10 cellular contexts compared by ENCODE assay signal in the genomic region with DNA sequence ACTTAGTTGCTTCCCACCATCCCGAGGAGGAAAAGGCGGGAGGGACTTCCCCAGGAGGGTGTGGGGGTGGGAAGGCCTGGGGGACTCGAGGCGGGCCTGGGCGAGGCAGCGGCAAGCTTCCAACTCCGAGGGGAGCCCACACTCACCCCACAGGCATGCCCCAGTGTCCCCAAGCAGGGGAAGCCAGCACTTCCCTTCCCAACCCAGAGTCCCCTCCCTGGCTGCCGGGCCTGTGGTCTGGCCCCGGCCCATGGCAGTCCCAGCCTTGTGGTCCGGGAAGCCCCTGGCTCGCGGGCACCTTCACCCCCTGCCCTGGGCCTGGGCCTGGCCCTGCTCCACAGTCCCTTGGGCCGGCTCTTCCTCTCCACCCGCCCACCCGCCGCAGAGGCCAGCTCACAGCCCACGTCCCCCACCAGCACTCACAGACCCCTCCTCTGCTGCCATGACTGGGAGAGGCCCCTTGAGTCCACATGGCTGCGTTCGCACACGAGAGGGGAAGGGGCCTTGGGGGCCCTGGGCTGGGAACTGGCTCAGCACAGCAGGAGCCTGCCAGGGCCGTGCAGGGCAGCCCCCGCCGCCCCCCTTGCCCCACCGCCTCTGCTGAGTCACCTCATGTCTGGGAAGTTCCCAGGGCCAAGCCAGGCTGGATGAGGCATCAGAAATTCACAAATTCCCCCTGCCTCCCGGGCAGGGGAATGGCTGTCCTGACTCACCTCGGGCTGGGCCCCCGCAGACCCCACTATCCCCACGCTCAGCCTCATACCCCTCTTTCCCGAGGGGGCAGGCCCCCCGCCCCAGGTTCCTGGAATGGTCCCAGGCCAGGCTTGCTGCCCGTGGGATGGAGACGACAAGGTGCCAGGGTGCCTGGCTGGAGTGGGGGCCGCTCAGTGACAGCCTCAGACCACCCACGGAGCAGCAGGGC. TPM values are rescaled to one million over a fixed set of nuclear protein-coding genes. Genes with fewer than 3 reads are reported as not detected.
DNase-seq lines count a peak whose midpoint lies in the region; ATAC-seq and TF ChIP-seq lines count a peak whose summit lies in the region.
"Had no signal": no experiment of that assay in that cellular context is flagged by ENCODE, and none has a peak within 500 bp of the region (broad histone marks: within the 10 kb centered on the region; RNA-seq: fewer than 3 reads in every experiment).

No MANE protein-coding gene starts in this region.

- H3K36me3 ChIP-seq in Panc1 (ENCODE audit: control insufficient read depth, insufficient read depth, low read length) = no peaks in the 10 kb centered on the region
- H3K36me3 ChIP-seq in esophagus muscularis mucosa = peaks cover 0 to 7% (median 0%) of the 10 kb centered on the region in 4 donors
- H3K36me3 ChIP-seq in naive thymus-derived CD4-positive, alpha-beta T cell (ENCODE audit: control insufficient read depth in 2 of 3, insufficient read depth in 3 of 3, low read length in 3 of 3) = no peaks in the 10 kb centered on the region

- no TSS peak for BruUV-seq in Panc1 (replicated peaks; lab: Mats Ljungman, UMichigan)

- H3K9me3 ChIP-seq in Panc1 (ENCODE audit: control insufficient read depth, insufficient read depth, low read depth, low read length) (no peaks in the 10 kb centered on the region), esophagus muscularis mucosa (no peaks in the 10 kb centered on the region)
- no peaks in the 10 kb centered on the region for H3K9me3 ChIP-seq in naive thymus-derived CD4-positive, alpha-beta T cell (ENCODE audit: control insufficient read depth in 2 of 3, low read length in 3 of 3)

- TF ChIP-seq POLR2A in esophagus muscularis mucosa (IDR thresholded peaks at IDR 0.05; ENCODE audit: low read depth) = no peak

- no peaks in the 10 kb centered on the region for H3K36me3 Mint-ChIP-seq in naive thymus-derived CD4-positive, alpha-beta T cell
- H3K36me3 Mint-ChIP-seq: activated naive CD4-positive, alpha-beta T cell treated with anti-CD3 and anti-CD28 coated beads, Interleukin-2, amount 50 U/mL, for 24 hours had no signal

- H3K4me1 ChIP-seq in Panc1 (ENCODE audit: control insufficient read depth, insufficient read depth, low read length) (peaks cover 77% of the 10 kb centered on the region), esophagus muscularis mucosa (peaks cover 77 to 84% (median 82%) of the 10 kb centered on the region in 4 donors)
- peaks cover 0 to 9% of the 10 kb centered on the region in 2 donors for H3K4me1 ChIP-seq in naive thymus-derived CD4-positive, alpha-beta T cell (ENCODE audit: control insufficient read depth in 2 of 2, insufficient read depth in 2 of 2, low read length in 2 of 2)

- intact Hi-C loops in Panc1 (cut with micrococcal nuclease; ENCODE audit: unreplicated experiment) (no loop called here), esophagus muscularis mucosa (cut with DNase I) (no loop called here)
- intact Hi-C loops in naive thymus-derived CD4-positive, alpha-beta T cell (cut with micrococcal nuclease) = no loop called here

- H3K4me3 Mint-ChIP-seq in naive thymus-derived CD4-positive, alpha-beta T cell = no peak overlapping the region
- H3K4me3 Mint-ChIP-seq: activated naive CD4-positive, alpha-beta T cell treated with anti-CD3 and anti-CD28 coated beads, Interleukin-2, amount 50 U/mL, for 24 hours had no signal

- no peak overlapping the region for H3K27ac Mint-ChIP-seq in naive thymus-derived CD4-positive, alpha-beta T cell
- H3K27ac Mint-ChIP-seq: activated naive CD4-positive, alpha-beta T cell treated with anti-CD3 and anti-CD28 coated beads, Interleukin-2, amount 50 U/mL, for 24 hours had no signal

- H3K4me3 ChIP-seq in AG09309 (ENCODE audit: control insufficient read depth, low read depth, low read length) = peak overlapping the region; percentile 22
- no peak overlapping the region for H3K4me3 ChIP-seq in Panc1 (ENCODE audit: low read depth in 2 of 2, low read length in 2 of 2)
- H3K4me3 ChIP-seq in esophagus muscularis mucosa = peak overlapping the region; percentile 19 to 46 (median 26)
- H3K4me3 ChIP-seq in naive thymus-derived CD4-positive, alpha-beta T cell (ENCODE audit: low read length) = no peak overlapping the region

- TF ChIP-seq CTCF in AG09309 (IDR thresholded peaks at IDR 0.05; ENCODE audit: control insufficient read depth, insufficient read depth, low read depth, low read length, missing control alignments) (no peak), Panc1 (IDR thresholded peaks at IDR 0.05) (no peak), esophagus muscularis mucosa (IDR thresholded peaks at IDR 0.05) (no peak)

- peak; percentile 82 for DNase-seq in AG09309 (ENCODE audit: low read depth)
- no peak for DNase-seq in Panc1 (ENCODE audit: low read depth, low spot score)
- no peak for DNase-seq in esophagus muscularis mucosa (ENCODE audit: extremely low spot score)
- no peak for DNase-seq in naive thymus-derived CD4-positive, alpha-beta T cell
- DNase-seq in cerebellum (ENCODE audit: low spot score) = no peak
- no peak for DNase-seq in SHP77 treated with DMSO at 0.1 percent for 48 hours (lab: John Stamatoyannopoulos, UW)
- DNase-seq in occipital lobe (lab: John Stamatoyannopoulos, UW) = no peak
- DNase-seq in SKM-1 (lab: John Stamatoyannopoulos, UW; ENCODE audit: unreplicated experiment) = no peak

- peak; percentile 71 for ATAC-seq in Panc1
- peak; percentile 73 for ATAC-seq in naive thymus-derived CD4-positive, alpha-beta T cell

- in situ Hi-C loops in Panc1 (cut with HindIII; ENCODE audit: low pct_unique_long_range_greater_than_20kb, low sequenced_read_pairs) = no loop called here

- WGBS in esophagus muscularis mucosa = 0% methylated on average over 3 of the region's 34 CpGs

- no peaks in the 10 kb centered on the region for H3K9me3 Mint-ChIP-seq in naive thymus-derived CD4-positive, alpha-beta T cell
- H3K9me3 Mint-ChIP-seq: activated naive CD4-positive, alpha-beta T cell treated with anti-CD3 and anti-CD28 coated beads, Interleukin-2, amount 50 U/mL, for 24 hours had no signal

- H3K4me1 Mint-ChIP-seq in naive thymus-derived CD4-positive, alpha-beta T cell = peaks cover 0 to 9% (median 5%) of the 10 kb centered on the region in 7 donors

- H3K27ac ChIP-seq in Panc1 (ENCODE audit: low read length) = peak overlapping the region; percentile 84
- H3K27ac ChIP-seq in esophagus muscularis mucosa (replicated peaks in 1 of 4) = peak overlapping the region; percentile 86 to 99 (median 96)
- no peak overlapping the region for H3K27ac ChIP-seq in naive thymus-derived CD4-positive, alpha-beta T cell (ENCODE audit: low read depth, low read length)
- H3K27ac ChIP-seq: KMS-11 had no signal

- TF ChIP-seq EP300 in esophagus muscularis mucosa (IDR thresholded peaks at IDR 0.05) = no peak

- H3K27me3 ChIP-seq in Panc1 (ENCODE audit: control insufficient read depth, insufficient read depth, low read length) = no peaks in the 10 kb centered on the region
- H3K27me3 ChIP-seq in esophagus muscularis mucosa = no peaks in the 10 kb centered on the region
- peaks cover 6 to 14% of the 10 kb centered on the region in 2 donors for H3K27me3 ChIP-seq in naive thymus-derived CD4-positive, alpha-beta T cell (ENCODE audit: control insufficient read depth in 2 of 2, insufficient read depth in 2 of 2, low read length in 2 of 2)

- POLR2A ChIA-PET in Panc1 (lab: Charles Lee) = interaction anchor here (1.0 kb wide), 1 partner anchor 9 kb away, joined by 5 read pairs; no protein-coding TSS in a partner anchor
- POLR2A ChIA-PET in naive thymus-derived CD4-positive, alpha-beta T cell (lab: Charles Lee) = no interaction called here

- CTCF ChIA-PET in Panc1 (lab: Charles Lee) = no interaction called here
- CTCF ChIA-PET in naive thymus-derived CD4-positive, alpha-beta T cell (lab: Charles Lee) = no interaction called here

- peaks cover 0 to 5% (median 5%) of the 10 kb centered on the region in 5 donors for H3K27me3 Mint-ChIP-seq in naive thymus-derived CD4-positive, alpha-beta T cell

RNA-seq across cellular contexts. Expression of gene BAHCC1, which starts 27.8 kb away (rescaled TPM):
- 77.4 TPM for total RNA-seq in Panc1 (2021; ENCODE audit: unreplicated experiment)
- polyA plus RNA-seq in Panc1 (2012; ENCODE audit: insufficient read length) = 129 TPM
- 10 to 100 TPM; 15.9 to 38.1 (median 21.1) TPM for total RNA-seq in esophagus muscularis mucosa
- 1 to 10 TPM in 1 of 5 experiments, under 1 TPM in 3, not detected in 1; 0.05 to 3.8 (median 0.68) TPM for total RNA-seq in naive thymus-derived CD4-positive, alpha-beta T cell
- not detected for polyA plus RNA-seq in naive thymus-derived CD4-positive, alpha-beta T cell
- 20.5 TPM for total RNA-seq in cerebellum
- 7.6 TPM for total RNA-seq in occipital lobe

Comparison
In these comparisons a context has a peak if more than half of its experiments do, and no peak if none do; other contexts are left out.
1. H3K4me3 ChIP-seq: peak in AG09309 (single experiment) and esophagus muscularis mucosa (4 of 4); none in Panc1 (0 of 2) and naive thymus-derived CD4-positive, alpha-beta T cell (single experiment).